In the genomic region with DNA sequence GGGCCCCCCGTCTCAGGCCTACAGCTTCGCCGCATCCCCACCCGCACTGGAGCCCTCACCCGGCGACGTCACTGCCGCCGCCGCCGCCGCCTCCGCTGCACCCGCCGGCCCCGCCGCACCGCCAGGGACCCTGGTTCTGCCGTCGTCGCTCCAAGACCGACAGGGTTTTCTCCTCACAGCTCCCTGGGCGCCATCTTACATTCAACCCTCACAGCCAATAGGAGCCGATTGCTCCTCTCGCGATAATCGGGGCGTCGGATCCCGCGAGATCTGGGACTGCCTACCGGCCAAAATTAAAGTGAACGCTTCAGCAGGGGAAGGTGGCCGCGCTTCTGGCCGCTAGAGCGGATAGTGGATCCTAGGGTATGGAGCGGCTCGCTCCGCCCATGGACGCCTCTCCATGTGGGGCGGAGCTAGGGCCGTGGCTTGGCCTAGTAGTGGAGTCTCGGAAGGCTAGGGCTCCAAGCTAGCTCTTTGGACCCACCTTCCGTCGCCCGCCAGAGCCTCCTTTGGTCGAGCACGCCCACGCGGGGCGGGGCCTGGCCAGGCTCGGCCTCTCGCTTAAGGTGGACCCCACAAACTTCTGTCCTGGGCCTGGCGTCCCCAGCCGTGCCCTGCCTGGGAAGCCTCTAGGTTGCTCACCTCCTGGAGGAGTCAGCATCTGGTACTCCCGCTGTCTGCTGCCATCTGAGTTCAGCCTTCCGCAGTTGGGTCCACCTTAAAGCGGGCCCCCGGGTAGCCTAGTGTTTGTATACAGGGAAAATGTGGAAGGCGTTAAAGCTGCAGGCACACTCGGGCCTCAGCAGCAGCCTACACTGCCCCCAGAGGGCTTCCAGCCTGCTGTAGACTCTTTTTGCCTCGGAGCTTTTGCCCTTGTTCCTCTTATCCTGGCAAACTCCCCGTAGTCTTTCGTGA, we compare ENCODE assay signal across 8 cellular contexts. TPM values are rescaled to one million over a fixed set of nuclear protein-coding genes. Genes with fewer than 3 reads are reported as not detected.
A peak's percentile ranks its signal among the peaks of the same experiment; 100 is the strongest.
DNase-seq lines count a peak whose midpoint lies in the region; ATAC-seq and TF ChIP-seq lines count a peak whose summit lies in the region.

A gene with protein sequence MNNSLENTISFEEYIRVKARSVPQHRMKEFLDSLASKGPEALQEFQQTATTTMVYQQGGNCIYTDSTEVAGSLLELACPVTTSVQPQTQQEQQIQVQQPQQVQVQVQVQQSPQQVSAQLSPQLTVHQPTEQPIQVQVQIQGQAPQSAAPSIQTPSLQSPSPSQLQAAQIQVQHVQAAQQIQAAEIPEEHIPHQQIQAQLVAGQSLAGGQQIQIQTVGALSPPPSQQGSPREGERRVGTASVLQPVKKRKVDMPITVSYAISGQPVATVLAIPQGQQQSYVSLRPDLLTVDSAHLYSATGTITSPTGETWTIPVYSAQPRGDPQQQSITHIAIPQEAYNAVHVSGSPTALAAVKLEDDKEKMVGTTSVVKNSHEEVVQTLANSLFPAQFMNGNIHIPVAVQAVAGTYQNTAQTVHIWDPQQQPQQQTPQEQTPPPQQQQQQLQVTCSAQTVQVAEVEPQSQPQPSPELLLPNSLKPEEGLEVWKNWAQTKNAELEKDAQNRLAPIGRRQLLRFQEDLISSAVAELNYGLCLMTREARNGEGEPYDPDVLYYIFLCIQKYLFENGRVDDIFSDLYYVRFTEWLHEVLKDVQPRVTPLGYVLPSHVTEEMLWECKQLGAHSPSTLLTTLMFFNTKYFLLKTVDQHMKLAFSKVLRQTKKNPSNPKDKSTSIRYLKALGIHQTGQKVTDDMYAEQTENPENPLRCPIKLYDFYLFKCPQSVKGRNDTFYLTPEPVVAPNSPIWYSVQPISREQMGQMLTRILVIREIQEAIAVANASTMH (minus strand): TSS at position 219 of the 915 bp plus-strand sequence. CDS start 17,054 bp downstream, outside the sequence.

- intact Hi-C loops in T-helper 2 cell treated with Interferon-gamma antibody and Interleukin-4, amounts not matched to agents 100 ng/mL and 5 ng/mL, for 36 hours (cut with micrococcal nuclease): loop anchor here (1.0 to 10.0 kb wide), 14 partner anchors 10 to 1929 kb away; a partner anchor contains a TSS
- intact Hi-C loops in vagina (cut with DNase I): loop anchor here (5.0 kb wide), 1 partner anchor 87 kb away; a partner anchor contains a TSS

- DNase-seq in NCI-H187 treated with DMSO at 0.1 percent for 48 hours (lab: John Stamatoyannopoulos, UW) (peak; percentile 77), anterior cingulate cortex (lab: John Stamatoyannopoulos, UW) (peak; percentile 89 to 100 (median 98)), right atrium auricular region (ENCODE audit: low spot score) (peak; percentile 98), putamen (ENCODE audit: low spot score) (peak; percentile 97), vagina (ENCODE audit: extremely low spot score in 2 of 2) (peak in 1 of 2 donors; percentile 98)

- H3K27ac ChIP-seq in right atrium auricular region (peak within 1 kb of the TSS; percentile 95 to 96), vagina (peak within 1 kb of the TSS; percentile 98)

- H3K27me3 ChIP-seq in right atrium auricular region (no peaks in the 10 kb centered on the region), vagina (no peaks in the 10 kb centered on the region)

- TF ChIP-seq CTCF in right atrium auricular region (IDR thresholded peaks at IDR 0.05) (peak; percentile 12 to 63), vagina (IDR thresholded peaks at IDR 0.05) (peak in 1 of 3 experiments; percentile 23)

- peak in 1 of 2 donors; percentile 69 for TF ChIP-seq POLR2A in vagina (IDR thresholded peaks at IDR 0.05)

- H3K4me1 ChIP-seq in right atrium auricular region (peaks cover 0 to 54% of the 10 kb centered on the region in 2 donors), vagina (peaks cover 52% of the 10 kb centered on the region)

- no peaks in the 10 kb centered on the region for H3K9me3 ChIP-seq in right atrium auricular region
- no peaks in the 10 kb centered on the region for H3K9me3 ChIP-seq in vagina

- H3K4me3 ChIP-seq in right atrium auricular region (peak within 1 kb of the TSS; percentile 87 to 99), vagina (peak within 1 kb of the TSS; percentile 80 to 96)

- ATAC-seq in GM18502 (IDR thresholded peaks at IDR 0.05; ENCODE audit: poor library complexity, unreplicated experiment) (peak; percentile 77), HG02970 (IDR thresholded peaks at IDR 0.05; ENCODE audit: low FRiP score, unreplicated experiment) (peak; percentile 79)

- H3K36me3 ChIP-seq in right atrium auricular region: peaks cover 21% of the 10 kb centered on the region
- peaks cover 0 to 23% of the 10 kb centered on the region in 2 donors for H3K36me3 ChIP-seq in vagina

RNA-seq across cellular contexts. Expression of the gene that starts here (rescaled TPM):
- total RNA-seq in T-helper 2 cell treated with Interferon-gamma antibody and Interleukin-4, amounts not matched to agents 100 ng/mL and 5 ng/mL, for 36 hours: 138 and 147 TPM in 2 replicates
- total RNA-seq in right atrium auricular region (10 to 100 TPM; 39.1 to 46.8 TPM), vagina (124 TPM)
